17 cellular contexts compared by ENCODE assay signal in genomic region chr22:39589880-39590279, GRCh38. TPM values are rescaled to one million over a fixed set of nuclear protein-coding genes. Genes with fewer than 3 reads are reported as not detected.
"Had no signal": no experiment of that assay in that cellular context is flagged by ENCODE, and none has a peak within 500 bp of the region (broad histone marks: within the 10 kb centered on the region; RNA-seq: fewer than 3 reads in every experiment).

No MANE protein-coding gene starts in this region.

- H3K9me3 Mint-ChIP-seq: activated B cell treated with CpG ODN at 0.5 μM for 24 hours; activated CD4-positive, alpha-beta memory T cell treated with anti-CD3 and anti-CD28 coated beads for 36 hours; activated naive CD8-positive, alpha-beta T cell treated with anti-CD3 and anti-CD28 coated beads, Interleukin-2, amount 10 ng/mL, durations not matched to agents 7 days and 5 days; activated T-helper 17 cell treated with anti-CD3 and anti-CD28 coated beads, Interleukin-2, amount 50 U/mL, for 72 hours; central memory CD8-positive, alpha-beta T cell; stimulated activated memory B cell treated with anti-CD40 and anti-IgM and Interleukin-4, amounts not matched to agents 10 μg/mL and 1 μg/mL and 100 μg/mL, for 72 hours had no signal

- H3K4me1 Mint-ChIP-seq: activated B cell treated with CpG ODN at 0.5 μM for 24 hours; activated T-helper 17 cell treated with anti-CD3 and anti-CD28 coated beads, Interleukin-2, amount 50 U/mL, for 72 hours; central memory CD8-positive, alpha-beta T cell had no signal

- H3K27ac Mint-ChIP-seq: activated B cell treated with CpG ODN at 0.5 μM for 24 hours; activated CD4-positive, alpha-beta memory T cell treated with anti-CD3 and anti-CD28 coated beads for 36 hours; activated naive CD8-positive, alpha-beta T cell treated with anti-CD3 and anti-CD28 coated beads, Interleukin-2, amount 10 ng/mL, durations not matched to agents 7 days and 5 days; activated T-helper 17 cell treated with anti-CD3 and anti-CD28 coated beads, Interleukin-2, amount 50 U/mL, for 72 hours; stimulated activated memory B cell treated with anti-CD40 and anti-IgM and Interleukin-4, amounts not matched to agents 10 μg/mL and 1 μg/mL and 100 μg/mL, for 72 hours had no signal

- H3K4me3 Mint-ChIP-seq: activated B cell treated with CpG ODN at 0.5 μM for 24 hours; activated CD4-positive, alpha-beta memory T cell treated with anti-CD3 and anti-CD28 coated beads for 36 hours; activated naive CD8-positive, alpha-beta T cell treated with anti-CD3 and anti-CD28 coated beads, Interleukin-2, amount 10 ng/mL, durations not matched to agents 7 days and 5 days; activated T-helper 17 cell treated with anti-CD3 and anti-CD28 coated beads, Interleukin-2, amount 50 U/mL, for 72 hours; central memory CD8-positive, alpha-beta T cell; stimulated activated memory B cell treated with anti-CD40 and anti-IgM and Interleukin-4, amounts not matched to agents 10 μg/mL and 1 μg/mL and 100 μg/mL, for 72 hours had no signal

- H3K27me3 Mint-ChIP-seq: activated CD4-positive, alpha-beta memory T cell treated with anti-CD3 and anti-CD28 coated beads for 36 hours; activated T-helper 17 cell treated with anti-CD3 and anti-CD28 coated beads, Interleukin-2, amount 50 U/mL, for 72 hours had no signal

- H3K36me3 Mint-ChIP-seq: activated CD4-positive, alpha-beta memory T cell treated with anti-CD3 and anti-CD28 coated beads for 36 hours; activated naive CD8-positive, alpha-beta T cell treated with anti-CD3 and anti-CD28 coated beads, Interleukin-2, amount 10 ng/mL, durations not matched to agents 7 days and 5 days; stimulated activated memory B cell treated with anti-CD40 and anti-IgM and Interleukin-4, amounts not matched to agents 10 μg/mL and 1 μg/mL and 100 μg/mL, for 72 hours had no signal

- ATAC-seq: activated T-helper 17 cell treated with anti-CD3 and anti-CD28 coated beads, Interleukin-2, amount 50 U/mL, for 72 hours; left ventricle myocardium superior; pancreas; stimulated activated memory B cell treated with anti-CD40 and anti-IgM and Interleukin-4, amounts not matched to agents 10 μg/mL and 1 μg/mL and 100 μg/mL, for 72 hours had no signal

- DNase-seq: activated B cell treated with CpG ODN at 0.5 μM for 24 hours; activated CD4-positive, alpha-beta memory T cell treated with anti-CD3 and anti-CD28 coated beads for 36 hours; activated CD4-positive, alpha-beta T cell treated with anti-CD3 and anti-CD28 coated beads for 4 hours; activated naive CD4-positive, alpha-beta T cell; activated naive CD8-positive, alpha-beta T cell treated with anti-CD3 and anti-CD28 coated beads, Interleukin-2, amount 10 ng/mL, durations not matched to agents 7 days and 5 days; activated T-cell treated with anti-CD3 and anti-CD28 coated beads, Interleukin-2, amount 50 U/mL, for 1 hour; cortex of kidney; left ventricle myocardium superior; pancreas; sigmoid colon; stimulated activated CD4-positive, alpha-beta T cell treated with anti-CD3 and anti-CD28 coated beads, Interleukin-4, amount 100 ng/mL, for 24 hours; testis; upper lobe of left lung had no signal

RNA-seq across cellular contexts. Expression of gene CACNA1I, which starts 19.3 kb away (rescaled TPM):
- total RNA-seq: activated B cell treated with CpG ODN at 0.5 μM for 24 hours, kidney epithelial cell, left ventricle myocardium superior had no signal
